Comparison of ENCODE assay signal across 27 cellular contexts in genomic region chr6:104332407-104332806, GRCh38.
"Had no signal": no experiment of that assay in that cellular context is flagged by ENCODE, and none has a peak within 500 bp of the region (broad histone marks: within the 10 kb centered on the region; RNA-seq: fewer than 3 reads in every experiment).

No MANE protein-coding gene starts in this region.

- DNase-seq: activated CD4-positive, alpha-beta T cell treated with anti-CD3 and anti-CD28 coated beads, Interleukin-2, amount 10 ng/mL, durations not matched to agents 24 days and 14 days; activated CD4-positive, alpha-beta T cell treated with anti-CD3 and anti-CD28 coated beads, Interleukin-2, amount 50 U/mL, for 4 hours; activated CD8-positive, alpha-beta T cell treated with anti-CD3 and anti-CD28 coated beads for 36 hours; activated gamma-delta T cell; activated naive CD4-positive, alpha-beta T cell treated with Interleukin-2 at 50 U/mL for 16 hours; activated naive CD8-positive, alpha-beta T cell treated with anti-CD3 and anti-CD28 coated beads, Interleukin-2, amount 10 ng/mL, durations not matched to agents 7 days and 5 days; activated T-cell treated with anti-CD3 and anti-CD28 coated beads, Interleukin-2, amount 50 U/mL, for 1 hour; body of pancreas; cerebellar nuclear complex; colonic mucosa; Karpas-422; NCI-H1105; NCI-H1417 treated with DMSO at 0.1 percent for 48 hours; NCI-H2029; NCI-H226; NCI-H524 treated with DMSO at 0.1 percent for 48 hours; NCI-H748 treated with DMSO at 0.1 percent for 48 hours; NK-92 treated with Interleukin-12 subunit alpha and Interleukin-12 subunit beta, amount 100 ng/mL, for 24 hours; PC-3; Peyer's patch; RPMI8226; SIG-M5 had no signal

- H3K27ac ChIP-seq: body of pancreas, breast epithelium, colonic mucosa, Peyer's patch had no signal

- H3K4me1 Mint-ChIP-seq: activated CD4-positive, alpha-beta T cell treated with anti-CD3 and anti-CD28 coated beads, Interleukin-2, amount 10 ng/mL, durations not matched to agents 24 days and 14 days; activated naive CD4-positive, alpha-beta T cell treated with anti-CD3 and anti-CD28 coated beads, Interleukin-2, amount 50 U/mL, for 24 hours; activated naive CD8-positive, alpha-beta T cell treated with anti-CD3 and anti-CD28 coated beads, Interleukin-2, amount 10 ng/mL, durations not matched to agents 7 days and 5 days had no signal

- H3K36me3 Mint-ChIP-seq: activated naive CD4-positive, alpha-beta T cell treated with anti-CD3 and anti-CD28 coated beads, Interleukin-2, amount 50 U/mL, for 24 hours; activated naive CD8-positive, alpha-beta T cell treated with anti-CD3 and anti-CD28 coated beads, Interleukin-2, amount 10 ng/mL, durations not matched to agents 7 days and 5 days had no signal

- H3K4me3 Mint-ChIP-seq: activated CD4-positive, alpha-beta T cell treated with anti-CD3 and anti-CD28 coated beads, Interleukin-2, amount 10 ng/mL, durations not matched to agents 24 days and 14 days; activated CD8-positive, alpha-beta T cell treated with anti-CD3 and anti-CD28 coated beads for 36 hours; activated naive CD4-positive, alpha-beta T cell treated with anti-CD3 and anti-CD28 coated beads, Interleukin-2, amount 50 U/mL, for 24 hours; activated naive CD8-positive, alpha-beta T cell treated with anti-CD3 and anti-CD28 coated beads, Interleukin-2, amount 10 ng/mL, durations not matched to agents 7 days and 5 days; T-helper 1 cell treated with Interleukin-12 subunit alpha and Interleukin-12 subunit beta and Interleukin-4 antibody, amounts not matched to agents 30 μg/mL and 1 μg/mL, for 36 hours; T-helper 2 cell treated with Interferon-gamma antibody and Interleukin-4, amounts not matched to agents 5 μg/mL and 100 μg/mL, for 36 hours had no signal

- H3K27ac Mint-ChIP-seq: activated CD4-positive, alpha-beta T cell treated with anti-CD3 and anti-CD28 coated beads, Interleukin-2, amount 10 ng/mL, durations not matched to agents 24 days and 14 days; activated CD8-positive, alpha-beta T cell treated with anti-CD3 and anti-CD28 coated beads for 36 hours; activated naive CD4-positive, alpha-beta T cell treated with anti-CD3 and anti-CD28 coated beads, Interleukin-2, amount 50 U/mL, for 24 hours; activated naive CD8-positive, alpha-beta T cell treated with anti-CD3 and anti-CD28 coated beads, Interleukin-2, amount 10 ng/mL, durations not matched to agents 7 days and 5 days; activated T-helper 2 cell treated with anti-CD3 and anti-CD28 coated beads, Interferon-gamma antibody, Interleukin-2, Interleukin-4, amounts not matched to agents 10 μg/mL and 5 μg/mL and 100 μg/mL, durations not matched to agents 14 hours and 24 hours and 36 hours; T-helper 1 cell treated with Interleukin-12 subunit alpha and Interleukin-12 subunit beta and Interleukin-4 antibody, amounts not matched to agents 30 μg/mL and 1 μg/mL, for 36 hours; T-helper 2 cell treated with Interferon-gamma antibody and Interleukin-4, amounts not matched to agents 5 μg/mL and 100 μg/mL, for 36 hours had no signal

- H3K9me3 Mint-ChIP-seq: activated CD4-positive, alpha-beta T cell treated with anti-CD3 and anti-CD28 coated beads, Interleukin-2, amount 10 ng/mL, durations not matched to agents 24 days and 14 days; activated CD8-positive, alpha-beta T cell treated with anti-CD3 and anti-CD28 coated beads for 36 hours; activated naive CD4-positive, alpha-beta T cell treated with anti-CD3 and anti-CD28 coated beads, Interleukin-2, amount 50 U/mL, for 24 hours; activated naive CD8-positive, alpha-beta T cell treated with anti-CD3 and anti-CD28 coated beads, Interleukin-2, amount 10 ng/mL, durations not matched to agents 7 days and 5 days; activated T-helper 2 cell treated with anti-CD3 and anti-CD28 coated beads, Interferon-gamma antibody, Interleukin-2, Interleukin-4, amounts not matched to agents 10 μg/mL and 5 μg/mL and 100 μg/mL, durations not matched to agents 14 hours and 24 hours and 36 hours; T-helper 1 cell treated with Interleukin-12 subunit alpha and Interleukin-12 subunit beta and Interleukin-4 antibody, amounts not matched to agents 30 μg/mL and 1 μg/mL, for 36 hours; T-helper 2 cell treated with Interferon-gamma antibody and Interleukin-4, amounts not matched to agents 5 μg/mL and 100 μg/mL, for 36 hours had no signal

- ATAC-seq: activated CD8-positive, alpha-beta T cell treated with anti-CD3 and anti-CD28 coated beads for 36 hours; body of pancreas; PC-3 had no signal

- H3K27me3 Mint-ChIP-seq: activated CD4-positive, alpha-beta T cell treated with anti-CD3 and anti-CD28 coated beads, Interleukin-2, amount 10 ng/mL, durations not matched to agents 24 days and 14 days; activated CD8-positive, alpha-beta T cell treated with anti-CD3 and anti-CD28 coated beads for 36 hours; activated naive CD8-positive, alpha-beta T cell treated with anti-CD3 and anti-CD28 coated beads, Interleukin-2, amount 10 ng/mL, durations not matched to agents 7 days and 5 days had no signal
